Comparison of ENCODE assay signal across 13 cellular contexts in genomic region chr1:168498159-168498609, GRCh38. TPM values are rescaled to one million over a fixed set of nuclear protein-coding genes. Genes with fewer than 3 reads are reported as not detected.
A peak's percentile ranks its signal among the peaks of the same experiment; 100 is the strongest.
DNase-seq lines count a peak whose midpoint lies in the region; ATAC-seq and TF ChIP-seq lines count a peak whose summit lies in the region.
"Had no signal": no experiment of that assay in that cellular context is flagged by ENCODE, and none has a peak within 500 bp of the region (broad histone marks: within the 10 kb centered on the region; RNA-seq: fewer than 3 reads in every experiment).

No MANE protein-coding gene starts in this region.

- no peaks in the 10 kb centered on the region for H3K4me1 Mint-ChIP-seq in stimulated activated memory B cell treated with anti-CD40 and anti-IgM and Interleukin-4, amounts not matched to agents 10 μg/mL and 1 μg/mL and 100 μg/mL, for 72 hours

- no peaks in the 10 kb centered on the region for H3K79me1 ChIP-seq in mesenchymal stem cell (replicated peaks; ENCODE audit: low read length, poor library complexity, severe bottlenecking)

- peak overlapping the region; percentile 47 for H4K8ac ChIP-seq in mesenchymal stem cell (ENCODE audit: low read length)

- no peaks in the 10 kb centered on the region for H3K9me2 ChIP-seq in SK-N-SH

- POLR2A ChIA-PET in SK-N-SH (lab: Yijun Ruan, JAX): no interaction called here

- no peak overlapping the region for H2BK15ac ChIP-seq in mesenchymal stem cell (ENCODE audit: low read depth, poor library complexity, severe bottlenecking)

- CTCF ChIA-PET in SK-N-SH (lab: Yijun Ruan, JAX): interaction anchor here (0.9 kb wide), 1 partner anchor 156 kb away, joined by 3 read pairs; no protein-coding TSS in a partner anchor

- WGBS in SK-N-SH (ENCODE audit: low lambda C conversion rate): 8% methylated on average over 2 of the region's 2 CpGs
- WGBS in mesenchymal stem cell: 5% methylated on average over 2 of the region's 2 CpGs

- H2BK12ac ChIP-seq in mesenchymal stem cell (ENCODE audit: low read length in 2 of 2): peak overlapping the region in 1 of 2 experiments; percentile 41

- no peaks in the 10 kb centered on the region for H4K20me1 ChIP-seq in SK-N-SH (ENCODE audit: insufficient read depth)

- no peak overlapping the region for H3K18ac ChIP-seq in mesenchymal stem cell (ENCODE audit: low read depth in 1 of 2, low read length in 2 of 2)

- H2BK5ac ChIP-seq in mesenchymal stem cell (ENCODE audit: low read depth, low read length, poor library complexity, severe bottlenecking): no peak overlapping the region

- no peak overlapping the region for H3K4me3 Mint-ChIP-seq in stimulated activated memory B cell treated with anti-CD40 and anti-IgM and Interleukin-4, amounts not matched to agents 10 μg/mL and 1 μg/mL and 100 μg/mL, for 72 hours

- no peak for ATAC-seq in stimulated activated memory B cell treated with anti-CD40 and anti-IgM and Interleukin-4, amounts not matched to agents 10 μg/mL and 1 μg/mL and 100 μg/mL, for 72 hours
- no peak for ATAC-seq in HG02763 (IDR thresholded peaks at IDR 0.05; ENCODE audit: unreplicated experiment)
- ATAC-seq: body of pancreas, gastrocnemius medialis had no signal

- H3K27me3 ChIP-seq in SK-N-SH (ENCODE audit: insufficient read depth) (no peaks in the 10 kb centered on the region), mesenchymal stem cell (ENCODE audit: control insufficient read depth in 1 of 2, insufficient read depth in 1 of 2, low read length in 2 of 2) (no peaks in the 10 kb centered on the region)
- H3K27me3 ChIP-seq: body of pancreas, gastrocnemius medialis had no signal

- H2BK120ac ChIP-seq in mesenchymal stem cell (ENCODE audit: low read depth, low read length): no peak overlapping the region

- H2AFZ ChIP-seq in SK-N-SH (ENCODE audit: low read depth) (peak overlapping the region; percentile 33; the same call in 1 of the 2 replicates), mesenchymal stem cell (ENCODE audit: low read depth, low read length) (no peak overlapping the region)

- H3K4me2 ChIP-seq in SK-N-SH: peak overlapping the region; percentile 28; the same call in 1 of the 2 replicates
- H3K4me2 ChIP-seq in mesenchymal stem cell (ENCODE audit: low read length, poor library complexity, severe bottlenecking): no peak overlapping the region

- no peaks in the 10 kb centered on the region for H3K9me3 Mint-ChIP-seq in stimulated activated memory B cell treated with anti-CD40 and anti-IgM and Interleukin-4, amounts not matched to agents 10 μg/mL and 1 μg/mL and 100 μg/mL, for 72 hours
- H3K9me3 Mint-ChIP-seq: CD8-positive, alpha-beta memory T cell had no signal

- H3K4me3 ChIP-seq in SK-N-SH (ENCODE audit: low read depth in 2 of 2, low read length in 1 of 2) (no peak overlapping the region), mesenchymal stem cell (ENCODE audit: insufficient read depth in 1 of 2, low read depth in 1 of 2, low read length in 2 of 2) (no peak overlapping the region)
- H3K4me3 ChIP-seq: body of pancreas, gastrocnemius medialis, mucosa of descending colon had no signal

- peak; percentile 78 to 93; a peak in 3 of 4 replicates for TF ChIP-seq EP300 in SK-N-SH (IDR thresholded peaks at IDR 0.05; ENCODE audit: borderline replicate concordance in 1 of 2, low read depth in 1 of 2, low read length in 1 of 2)

- no peaks in the 10 kb centered on the region for H3F3A ChIP-seq in SK-N-SH (replicated peaks; ENCODE audit: insufficient read depth)

- peaks cover 8 to 14% of the 10 kb centered on the region in 2 experiments; a peak in 3 of 4 replicates for H3K4me1 ChIP-seq in SK-N-SH (ENCODE audit: control insufficient read depth in 1 of 2, insufficient read depth in 2 of 2, low read depth in 1 of 2, low read length in 1 of 2)
- H3K4me1 ChIP-seq in mesenchymal stem cell (ENCODE audit: control insufficient read depth, insufficient read depth, low read depth, low read length): peaks cover 6% of the 10 kb centered on the region
- H3K4me1 ChIP-seq: gastrocnemius medialis had no signal

- H3K9me3 ChIP-seq in SK-N-SH: no peaks in the 10 kb centered on the region
- H3K9me3 ChIP-seq in mesenchymal stem cell (ENCODE audit: control insufficient read depth, low read length): no peaks in the 10 kb centered on the region
- H3K9me3 ChIP-seq: body of pancreas, gastrocnemius medialis, mucosa of descending colon had no signal

- H3K36me3 ChIP-seq in SK-N-SH (replicated peaks in 1 of 2; ENCODE audit: control insufficient read depth in 1 of 2, insufficient read depth in 2 of 2, low read length in 1 of 2): no peaks in the 10 kb centered on the region
- no peaks in the 10 kb centered on the region for H3K36me3 ChIP-seq in mesenchymal stem cell (ENCODE audit: control insufficient read depth in 1 of 2, insufficient read depth in 2 of 2, low read depth in 1 of 2, low read length in 2 of 2)
- H3K36me3 ChIP-seq: gastrocnemius medialis had no signal

- no peaks in the 10 kb centered on the region for H3K36me3 Mint-ChIP-seq in stimulated activated memory B cell treated with anti-CD40 and anti-IgM and Interleukin-4, amounts not matched to agents 10 μg/mL and 1 μg/mL and 100 μg/mL, for 72 hours

- no peaks in the 10 kb centered on the region for H3K79me2 ChIP-seq in SK-N-SH (ENCODE audit: insufficient read depth)

- no peak overlapping the region for H3K23ac ChIP-seq in mesenchymal stem cell (ENCODE audit: low read length in 2 of 2)

- H3K14ac ChIP-seq in mesenchymal stem cell (ENCODE audit: low read length in 2 of 2): no peak overlapping the region

- no peak overlapping the region for H2AK5ac ChIP-seq in mesenchymal stem cell (ENCODE audit: low read length, severe bottlenecking)

- H3K9ac ChIP-seq in SK-N-SH (no peak overlapping the region), mesenchymal stem cell (ENCODE audit: low read length) (peak overlapping the region; percentile 65)

- no peak overlapping the region for H4K91ac ChIP-seq in mesenchymal stem cell (ENCODE audit: low read length)

- H3K4ac ChIP-seq in mesenchymal stem cell (ENCODE audit: low read depth in 1 of 2, low read length in 2 of 2): no peak overlapping the region

- DNase-seq in AG08395 (ENCODE audit: low spot score): peak; percentile 27
- DNase-seq in LHCN-M2 (ENCODE audit: low read depth): peak; percentile 74
- DNase-seq in SK-N-SH: no peak
- DNase-seq in mesenchymal stem cell: peak; percentile 93
- no peak for DNase-seq in NCI-H2196 (lab: John Stamatoyannopoulos, UW; ENCODE audit: unreplicated experiment)
- no peak for DNase-seq in activated CD4-positive, CD25-positive, alpha-beta regulatory T cell (lab: John Stamatoyannopoulos, UW)
- DNase-seq: CD8-positive, alpha-beta memory T cell; gastrocnemius medialis; mucosa of descending colon; substantia nigra had no signal

- TF ChIP-seq RAD21 in SK-N-SH (IDR thresholded peaks at IDR 0.05; ENCODE audit: low read length): peak; percentile 23; the same call in 1 of the 2 replicates

- H3K27me3 Mint-ChIP-seq in stimulated activated memory B cell treated with anti-CD40 and anti-IgM and Interleukin-4, amounts not matched to agents 10 μg/mL and 1 μg/mL and 100 μg/mL, for 72 hours: peaks cover 8% of the 10 kb centered on the region
- H3K27me3 Mint-ChIP-seq: CD8-positive, alpha-beta memory T cell had no signal

- no peak for TF ChIP-seq CTCF in SK-N-SH (IDR thresholded peaks at IDR 0.05)

- H3K27ac Mint-ChIP-seq in stimulated activated memory B cell treated with anti-CD40 and anti-IgM and Interleukin-4, amounts not matched to agents 10 μg/mL and 1 μg/mL and 100 μg/mL, for 72 hours: no peak overlapping the region

- H3K27ac ChIP-seq in SK-N-SH (ENCODE audit: low read depth in 2 of 2, low read length in 1 of 2): peak overlapping the region; percentile 73 to 98; a peak in 3 of 4 replicates
- peak overlapping the region; percentile 59 for H3K27ac ChIP-seq in mesenchymal stem cell (ENCODE audit: low read length, poor library complexity, severe bottlenecking)
- H3K27ac ChIP-seq: body of pancreas, gastrocnemius medialis had no signal

TF ChIP-seq in SK-N-SH, 30 proteins besides CTCF, POLR2A, EP300 and RAD21 (continues in another document):
- no peak for TF ChIP-seq NRF1 (IDR thresholded peaks at IDR 0.05; ENCODE audit: low read depth, low read length)
- TF ChIP-seq USF1 (IDR thresholded peaks at IDR 0.05; ENCODE audit: borderline replicate concordance, low read depth): peak; percentile 66; the same call in 1 of the 2 replicates
- no peak for TF ChIP-seq TAF1 (IDR thresholded peaks at IDR 0.05; ENCODE audit: borderline replicate concordance, low read depth, low read length)
- no peak for TF ChIP-seq SMC3 (IDR thresholded peaks at IDR 0.05; ENCODE audit: low read depth, low read length)
- TF ChIP-seq IRF3 (IDR thresholded peaks at IDR 0.05; ENCODE audit: low read depth, low read length): no peak

RNA-seq across cellular contexts. Expression of gene XCL2, which starts 45.6 kb away (rescaled TPM):
- not detected in 2 replicates for total RNA-seq in LHCN-M2 (2014; rRNA removed)
- polyA plus RNA-seq in LHCN-M2 (2012): not detected
- polyA plus RNA-seq in SK-N-SH (2012; rRNA removed): not detected in 2 replicates
- polyA plus RNA-seq in SK-N-SH (2012; cell fraction: cytosol; rRNA removed): not detected in 2 replicates
- not detected in 2 replicates for polyA plus RNA-seq in SK-N-SH (2012; cell fraction: nucleus; rRNA removed)
- not detected for polyA plus RNA-seq in mesenchymal stem cell (2013, experiment 1 of 2)
- not detected for polyA plus RNA-seq in mesenchymal stem cell (2013, experiment 2 of 2)
- total RNA-seq: body of pancreas had no signal

Comparison
In these comparisons a context has a peak if more than half of its experiments do, and no peak if none do; other contexts are left out.
1. DNase-seq: peak in AG08395 (single experiment), LHCN-M2 (single experiment) and mesenchymal stem cell (single experiment); none in SK-N-SH (single experiment), NCI-H2196 (single experiment) and activated CD4-positive, CD25-positive, alpha-beta regulatory T cell (0 of 4).